ENCODE assay signal across 24 cellular contexts in the genomic region with DNA sequence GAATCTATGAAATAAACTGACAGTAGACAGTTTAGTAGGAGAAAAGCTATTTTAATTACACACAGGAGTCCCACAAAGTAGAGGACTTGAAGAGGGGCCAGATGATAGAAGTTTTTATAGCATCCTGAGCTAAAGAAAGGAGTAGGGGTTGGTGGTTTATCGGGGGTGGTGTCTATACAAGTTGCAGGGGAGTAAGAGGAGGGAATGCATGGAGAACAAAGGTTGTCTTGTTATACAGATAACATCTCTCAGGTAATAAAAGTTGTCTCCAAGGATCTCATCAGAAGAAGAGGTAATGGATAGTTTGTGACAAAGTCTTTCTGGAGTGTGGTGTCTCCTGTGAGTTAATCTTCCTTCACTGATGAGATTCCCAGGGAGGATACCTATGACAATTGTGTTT. TPM values are rescaled to one million over a fixed set of nuclear protein-coding genes. Genes with fewer than 3 reads are reported as not detected.
"Had no signal": no experiment of that assay in that cellular context is flagged by ENCODE, and none has a peak within 500 bp of the region (broad histone marks: within the 10 kb centered on the region; RNA-seq: fewer than 3 reads in every experiment).

No MANE protein-coding gene starts in this region.

- H3K4me2 ChIP-seq: PC-9 had no signal

- H3K4me1 Mint-ChIP-seq: activated B cell treated with CpG ODN at 0.5 μM for 24 hours; activated CD4-positive, alpha-beta T cell treated with anti-CD3 and anti-CD28 coated beads, Interleukin-2, amount 10 ng/mL, durations not matched to agents 24 days and 14 days; activated naive CD8-positive, alpha-beta T cell treated with anti-CD3 and anti-CD28 coated beads, Interleukin-2, amount 50 U/mL, for 24 hours had no signal

- H3K9me3 Mint-ChIP-seq: activated B cell treated with CpG ODN at 0.5 μM for 24 hours; activated naive CD4-positive, alpha-beta T cell treated with anti-CD3 and anti-CD28 coated beads, Interleukin-2, amount 50 U/mL, for 72 hours; activated T-cell treated with anti-CD3 and anti-CD28 coated beads, Interleukin-2, amount 50 U/mL, for 4 hours had no signal

- H3K4me1 ChIP-seq: ascending aorta, body of pancreas had no signal

- H3K27me3 Mint-ChIP-seq: activated B cell treated with CpG ODN at 0.5 μM for 24 hours; activated CD4-positive, alpha-beta memory T cell treated with anti-CD3 and anti-CD28 coated beads for 36 hours; activated CD4-positive, alpha-beta T cell treated with anti-CD3 and anti-CD28 coated beads, Interleukin-2, amount 10 ng/mL, durations not matched to agents 24 days and 14 days; activated naive CD8-positive, alpha-beta T cell treated with anti-CD3 and anti-CD28 coated beads, Interleukin-2, amount 50 U/mL, for 24 hours had no signal

- H3K4me3 ChIP-seq: ascending aorta, body of pancreas, K562, PC-9 had no signal

- H3K27ac Mint-ChIP-seq: activated B cell treated with CpG ODN at 0.5 μM for 24 hours; activated CD4-positive, alpha-beta memory T cell treated with anti-CD3 and anti-CD28 coated beads for 36 hours; activated CD4-positive, alpha-beta T cell treated with anti-CD3 and anti-CD28 coated beads, Interleukin-2, amount 10 ng/mL, durations not matched to agents 24 days and 14 days; activated naive CD4-positive, alpha-beta T cell treated with anti-CD3 and anti-CD28 coated beads, Interleukin-2, amount 50 U/mL, for 72 hours; activated naive CD8-positive, alpha-beta T cell treated with anti-CD3 and anti-CD28 coated beads, Interleukin-2, amount 50 U/mL, for 24 hours; T-helper 1 cell treated with Interleukin-12 subunit alpha and Interleukin-12 subunit beta and Interleukin-4 antibody, amounts not matched to agents 30 μg/mL and 1 μg/mL, for 36 hours had no signal

- ATAC-seq: activated naive CD4-positive, alpha-beta T cell treated with anti-CD3 and anti-CD28 coated beads, Interleukin-2, amount 50 U/mL, for 72 hours; activated naive CD8-positive, alpha-beta T cell treated with anti-CD3 and anti-CD28 coated beads, Interleukin-2, amount 50 U/mL, for 24 hours; activated T-cell treated with anti-CD3 and anti-CD28 coated beads, Interleukin-2, amount 50 U/mL, for 4 hours; body of pancreas; K562 had no signal

- H3K27ac ChIP-seq: ascending aorta, body of pancreas, PC-9 had no signal

- H3K36me3 ChIP-seq: ascending aorta had no signal

- H3K4me3 Mint-ChIP-seq: activated B cell treated with CpG ODN at 0.5 μM for 24 hours; activated CD4-positive, alpha-beta memory T cell treated with anti-CD3 and anti-CD28 coated beads for 36 hours; activated CD4-positive, alpha-beta T cell treated with anti-CD3 and anti-CD28 coated beads, Interleukin-2, amount 10 ng/mL, durations not matched to agents 24 days and 14 days; activated naive CD8-positive, alpha-beta T cell treated with anti-CD3 and anti-CD28 coated beads, Interleukin-2, amount 50 U/mL, for 24 hours; activated T-cell treated with anti-CD3 and anti-CD28 coated beads, Interleukin-2, amount 50 U/mL, for 4 hours; T-helper 1 cell treated with Interleukin-12 subunit alpha and Interleukin-12 subunit beta and Interleukin-4 antibody, amounts not matched to agents 30 μg/mL and 1 μg/mL, for 36 hours had no signal

- FAIRE-seq: bronchial epithelial cell, K562 had no signal

- DNase-seq: activated B cell treated with CpG ODN at 0.5 μM for 24 hours; activated CD4-positive, alpha-beta memory T cell treated with anti-CD3 and anti-CD28 coated beads for 36 hours; activated CD4-positive, alpha-beta T cell treated with anti-CD3 and anti-CD28 coated beads for 1 hour; activated CD4-positive, alpha-beta T cell treated with anti-CD3 and anti-CD28 coated beads, Interleukin-2, amount 10 ng/mL, durations not matched to agents 24 days and 14 days; activated CD8-positive, alpha-beta memory T cell treated with anti-CD3 and anti-CD28 coated beads for 24 hours; activated effector memory CD4-positive, alpha-beta T cell treated with anti-CD3 and anti-CD28 coated beads, Interleukin-2, amount 50 U/mL, for 16 hours; activated naive CD4-positive, alpha-beta T cell treated with Interleukin-2 at 50 U/mL for 16 hours; activated naive CD8-positive, alpha-beta T cell treated with anti-CD3 and anti-CD28 coated beads, Interleukin-2, amount 50 U/mL, for 24 hours; activated T-cell treated with anti-CD3 and anti-CD28 coated beads, Interleukin-2, amount 50 U/mL, for 4 hours; amniotic stem cell; body of pancreas; central memory CD4-positive, alpha-beta T cell; Kasumi-1; NCI-H1092; NCI-H1930; NCI-H345; NCI-H510A; PC-9; SHP77 treated with DMSO at 0.1 percent for 48 hours had no signal

- H3K27me3 ChIP-seq: ascending aorta, body of pancreas had no signal

RNA-seq across cellular contexts. Expression of gene NUF2, which starts 23.4 kb away (rescaled TPM):
- total RNA-seq: ascending aorta had no signal
